ENCODE assay signal across 21 cellular contexts in the genomic region with DNA sequence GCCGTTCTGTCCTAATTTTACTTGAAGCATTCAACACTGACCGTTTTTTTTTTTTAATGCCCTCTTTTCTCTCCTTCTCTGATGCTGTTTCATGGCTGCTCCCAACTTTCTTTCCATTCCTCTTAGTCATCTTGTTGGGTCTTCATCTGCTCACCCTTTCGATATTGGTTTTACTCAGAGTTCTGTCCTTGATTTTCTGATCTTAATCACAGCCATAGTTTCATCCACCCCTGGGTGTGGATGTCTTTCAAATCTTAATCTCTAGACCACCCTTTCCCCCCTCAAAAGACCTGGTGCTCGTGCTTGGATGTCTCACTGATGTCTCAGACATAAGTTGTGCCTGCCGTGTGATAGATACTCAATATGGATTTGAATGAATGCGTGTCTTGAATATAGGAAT.
"Had no signal": no experiment of that assay in that cellular context is flagged by ENCODE, and none has a peak within 500 bp of the region (broad histone marks: within the 10 kb centered on the region; RNA-seq: fewer than 3 reads in every experiment).

No MANE protein-coding gene starts in this region.

- H3K9me3 Mint-ChIP-seq: activated B cell treated with CpG ODN at 0.5 μM for 24 hours; activated naive CD8-positive, alpha-beta T cell treated with anti-CD3 and anti-CD28 coated beads, Interleukin-2, amount 10 ng/mL, durations not matched to agents 7 days and 5 days; central memory CD8-positive, alpha-beta T cell had no signal

- H3K27ac Mint-ChIP-seq: activated B cell treated with CpG ODN at 0.5 μM for 24 hours; activated CD8-positive, alpha-beta memory T cell treated with anti-CD3 and anti-CD28 coated beads, Interleukin-2, amount 10 ng/mL, durations not matched to agents 7 days and 5 days; activated naive CD8-positive, alpha-beta T cell treated with anti-CD3 and anti-CD28 coated beads, Interleukin-2, amount 10 ng/mL, durations not matched to agents 7 days and 5 days had no signal

- H3K4me1 Mint-ChIP-seq: activated B cell treated with CpG ODN at 0.5 μM for 24 hours had no signal

- H3K4me3 Mint-ChIP-seq: activated B cell treated with CpG ODN at 0.5 μM for 24 hours; activated CD8-positive, alpha-beta memory T cell treated with anti-CD3 and anti-CD28 coated beads, Interleukin-2, amount 10 ng/mL, durations not matched to agents 7 days and 5 days; activated naive CD8-positive, alpha-beta T cell treated with anti-CD3 and anti-CD28 coated beads, Interleukin-2, amount 10 ng/mL, durations not matched to agents 7 days and 5 days; central memory CD8-positive, alpha-beta T cell had no signal

- DNase-seq: activated B cell treated with CpG ODN at 0.5 μM for 24 hours; activated CD4-positive, alpha-beta T cell treated with anti-CD3 and anti-CD28 coated beads, Interleukin-2, amount 50 U/mL, for 4 hours; activated CD8-positive, alpha-beta memory T cell treated with anti-CD3 and anti-CD28 coated beads, Interleukin-2, amount 10 ng/mL, durations not matched to agents 7 days and 5 days; activated naive CD4-positive, alpha-beta T cell treated with Interleukin-2 at 50 U/mL for 16 hours; activated naive CD8-positive, alpha-beta T cell treated with anti-CD3 and anti-CD28 coated beads, Interleukin-2, amount 10 ng/mL, durations not matched to agents 7 days and 5 days; activated T-cell treated with anti-CD3 and anti-CD28 coated beads, Interleukin-2, amount 50 U/mL, for 48 hours; aorta; IMR-90; Kasumi-1; KBM-7; NCI-H1048; NCI-H1930; NCI-H2107; NCI-H2171 treated with DMSO at 0.1 percent for 48 hours; NCI-H226; NCI-H526 treated with DMSO at 0.1 percent for 48 hours; NCI-H82; SIG-M5; T-helper 2 cell; T1000 had no signal

- ATAC-seq: activated CD8-positive, alpha-beta memory T cell treated with anti-CD3 and anti-CD28 coated beads, Interleukin-2, amount 10 ng/mL, durations not matched to agents 7 days and 5 days had no signal

- H3K27me3 Mint-ChIP-seq: activated B cell treated with CpG ODN at 0.5 μM for 24 hours; activated CD8-positive, alpha-beta memory T cell treated with anti-CD3 and anti-CD28 coated beads, Interleukin-2, amount 10 ng/mL, durations not matched to agents 7 days and 5 days; activated naive CD8-positive, alpha-beta T cell treated with anti-CD3 and anti-CD28 coated beads, Interleukin-2, amount 10 ng/mL, durations not matched to agents 7 days and 5 days; central memory CD8-positive, alpha-beta T cell had no signal
